In the genomic region with DNA sequence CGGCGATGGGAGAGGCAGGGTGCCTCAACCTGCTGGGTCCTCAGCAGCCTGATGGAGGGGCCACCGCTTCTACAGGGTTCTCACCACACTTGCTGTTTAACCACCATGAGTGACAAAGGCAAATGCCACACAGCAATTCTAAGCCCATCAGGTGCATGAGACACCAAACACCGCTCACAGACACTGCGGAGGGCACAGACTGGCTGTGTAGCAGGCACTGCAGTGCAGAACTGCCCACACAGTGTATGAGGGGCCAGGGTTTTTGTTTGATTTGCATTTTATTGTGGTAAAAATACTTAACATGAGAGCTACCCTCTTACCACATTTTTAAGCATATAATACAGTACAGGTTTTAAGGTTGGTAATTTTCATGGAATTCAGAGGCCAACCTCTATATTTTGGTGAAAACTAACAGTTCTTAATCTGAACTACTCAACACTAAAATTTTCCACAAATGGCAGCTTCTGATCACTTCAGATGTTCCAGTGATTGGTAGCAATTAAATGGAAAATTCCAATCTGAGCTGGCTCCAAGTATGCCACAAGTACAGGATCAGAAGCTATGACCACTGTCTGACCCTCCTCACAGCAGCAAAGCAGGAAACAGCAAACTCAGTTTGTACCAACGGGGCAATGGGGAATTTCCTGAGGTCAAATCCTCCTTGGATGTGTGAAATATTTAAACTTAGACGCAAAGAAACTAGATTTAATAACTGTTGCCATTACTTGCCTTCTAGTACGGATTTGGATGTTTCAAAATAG, we compare ENCODE assay signal across 13 cellular contexts.
DNase-seq lines count a peak whose midpoint lies in the region; ATAC-seq and TF ChIP-seq lines count a peak whose summit lies in the region.
"Had no signal": no experiment of that assay in that cellular context is flagged by ENCODE, and none has a peak within 500 bp of the region (broad histone marks: within the 10 kb centered on the region; RNA-seq: fewer than 3 reads in every experiment).

No MANE protein-coding gene starts in this region.

- no peaks in the 10 kb centered on the region for H3K9me3 Mint-ChIP-seq in activated CD4-positive, alpha-beta T cell treated with anti-CD3 and anti-CD28 coated beads for 36 hours (ENCODE audit: low read depth)
- no peaks in the 10 kb centered on the region for H3K9me3 Mint-ChIP-seq in activated CD4-positive, alpha-beta T cell treated with anti-CD3 and anti-CD28 coated beads, Interleukin-2, amount 10 ng/mL, durations not matched to agents 24 days and 14 days
- H3K9me3 Mint-ChIP-seq in activated naive CD8-positive, alpha-beta T cell treated with anti-CD3 and anti-CD28 coated beads for 36 hours, result no peaks in the 10 kb centered on the region
- no peaks in the 10 kb centered on the region for H3K9me3 Mint-ChIP-seq in WTC11

- H3K36me3 Mint-ChIP-seq in activated CD4-positive, alpha-beta T cell treated with anti-CD3 and anti-CD28 coated beads for 36 hours (ENCODE audit: low read depth), result peaks cover 9% of the 10 kb centered on the region
- peaks cover 6% of the 10 kb centered on the region for H3K36me3 Mint-ChIP-seq in activated CD4-positive, alpha-beta T cell treated with anti-CD3 and anti-CD28 coated beads, Interleukin-2, amount 10 ng/mL, durations not matched to agents 24 days and 14 days (ENCODE audit: low read depth)
- peaks cover 8% of the 10 kb centered on the region for H3K36me3 Mint-ChIP-seq in activated naive CD8-positive, alpha-beta T cell treated with anti-CD3 and anti-CD28 coated beads for 36 hours
- H3K36me3 Mint-ChIP-seq in WTC11, result no peaks in the 10 kb centered on the region

- no peak for TF ChIP-seq CTCF in WTC11 (IDR thresholded peaks at IDR 0.05)

- H3K4me1 Mint-ChIP-seq in activated CD4-positive, alpha-beta T cell treated with anti-CD3 and anti-CD28 coated beads for 36 hours, result peaks cover 7% of the 10 kb centered on the region
- no peaks in the 10 kb centered on the region for H3K4me1 Mint-ChIP-seq in activated CD4-positive, alpha-beta T cell treated with anti-CD3 and anti-CD28 coated beads, Interleukin-2, amount 10 ng/mL, durations not matched to agents 24 days and 14 days
- peaks cover 12% of the 10 kb centered on the region for H3K4me1 Mint-ChIP-seq in activated naive CD8-positive, alpha-beta T cell treated with anti-CD3 and anti-CD28 coated beads for 36 hours
- peaks cover 17% of the 10 kb centered on the region for H3K4me1 Mint-ChIP-seq in WTC11

- no peaks in the 10 kb centered on the region for H3K27me3 Mint-ChIP-seq in activated CD4-positive, alpha-beta T cell treated with anti-CD3 and anti-CD28 coated beads for 36 hours
- no peaks in the 10 kb centered on the region for H3K27me3 Mint-ChIP-seq in activated CD4-positive, alpha-beta T cell treated with anti-CD3 and anti-CD28 coated beads, Interleukin-2, amount 10 ng/mL, durations not matched to agents 24 days and 14 days
- no peaks in the 10 kb centered on the region for H3K27me3 Mint-ChIP-seq in activated naive CD8-positive, alpha-beta T cell treated with anti-CD3 and anti-CD28 coated beads for 36 hours
- H3K27me3 Mint-ChIP-seq in WTC11 (ENCODE audit: low read depth), result no peaks in the 10 kb centered on the region

- CTCF ChIA-PET in activated CD4-positive, alpha-beta T cell treated with anti-CD3 and anti-CD28 coated beads for 36 hours (lab: Charles Lee), result interaction anchor here (0.6 kb wide), 1 partner anchor 42 kb away, joined by 3 read pairs; no protein-coding TSS in a partner anchor
- CTCF ChIA-PET in WTC11 (lab: Charles Lee), result interaction anchor here (1.0 kb wide), 1 partner anchor 22 kb away, joined by 3 read pairs; no protein-coding TSS in a partner anchor

- no peak overlapping the region for H3K4me3 Mint-ChIP-seq in activated CD4-positive, alpha-beta T cell treated with anti-CD3 and anti-CD28 coated beads for 36 hours
- no peak overlapping the region for H3K4me3 Mint-ChIP-seq in activated CD4-positive, alpha-beta T cell treated with anti-CD3 and anti-CD28 coated beads, Interleukin-2, amount 10 ng/mL, durations not matched to agents 24 days and 14 days
- no peak overlapping the region for H3K4me3 Mint-ChIP-seq in activated naive CD8-positive, alpha-beta T cell treated with anti-CD3 and anti-CD28 coated beads for 36 hours
- H3K4me3 Mint-ChIP-seq in WTC11, result no peak overlapping the region

- H3K27ac Mint-ChIP-seq in activated CD4-positive, alpha-beta T cell treated with anti-CD3 and anti-CD28 coated beads for 36 hours, result no peak overlapping the region
- no peak overlapping the region for H3K27ac Mint-ChIP-seq in activated CD4-positive, alpha-beta T cell treated with anti-CD3 and anti-CD28 coated beads, Interleukin-2, amount 10 ng/mL, durations not matched to agents 24 days and 14 days
- H3K27ac Mint-ChIP-seq in activated naive CD8-positive, alpha-beta T cell treated with anti-CD3 and anti-CD28 coated beads for 36 hours, result peak overlapping the region; percentile 57
- H3K27ac Mint-ChIP-seq in WTC11, result no peak overlapping the region

- peak; percentile 11 for DNase-seq in activated CD4-positive, alpha-beta T cell treated with anti-CD3 and anti-CD28 coated beads for 36 hours
- DNase-seq in activated CD4-positive, alpha-beta T cell treated with anti-CD3 and anti-CD28 coated beads, Interleukin-2, amount 10 ng/mL, durations not matched to agents 24 days and 14 days, result no peak
- peak; percentile 24 for DNase-seq in activated naive CD8-positive, alpha-beta T cell treated with anti-CD3 and anti-CD28 coated beads for 36 hours
- DNase-seq in stimulated activated naive CD8-positive, alpha-beta T cell treated with anti-CD3 and anti-CD28 coated beads, Interleukin-15, Interleukin-2, amounts not matched to agents 100 U/mL and 50 U/mL, for 24 hours, result peak; percentile 31
- DNase-seq in cerebellum (ENCODE audit: low spot score), result no peak
- DNase-seq in WTC11 (ENCODE audit: low spot score), result no peak
- no peak for DNase-seq in head of caudate nucleus
- DNase-seq: MV-4-11, NCI-H1417 treated with DMSO at 0.1 percent for 48 hours, NCI-H2029 treated with DMSO at 0.1 percent for 48 hours, NCI-H510A treated with DMSO at 0.1 percent for 48 hours, RPMI8226 had no signal

- intact Hi-C loops in activated CD4-positive, alpha-beta T cell treated with anti-CD3 and anti-CD28 coated beads for 36 hours (cut with DNase I, micrococcal nuclease), result no loop called here
- intact Hi-C loops in activated CD4-positive, alpha-beta T cell treated with anti-CD3 and anti-CD28 coated beads, Interleukin-2, amount 10 ng/mL, durations not matched to agents 24 days and 14 days (cut with micrococcal nuclease), result no loop called here
- intact Hi-C loops in head of caudate nucleus (cut with DNase I), result no loop called here

- peak; percentile 26 for ATAC-seq in activated CD4-positive, alpha-beta T cell treated with anti-CD3 and anti-CD28 coated beads for 36 hours
- peak; percentile 15 for ATAC-seq in esophagus mucosa
- peak; percentile 94 for ATAC-seq in stimulated activated naive CD8-positive, alpha-beta T cell treated with anti-CD3 and anti-CD28 coated beads, Interleukin-15, Interleukin-2, amounts not matched to agents 100 U/mL and 50 U/mL, for 24 hours
- ATAC-seq in WTC11, result no peak

- POLR2A ChIA-PET in activated CD4-positive, alpha-beta T cell treated with anti-CD3 and anti-CD28 coated beads for 36 hours (lab: Charles Lee), result no interaction called here
- POLR2A ChIA-PET in WTC11 (lab: Charles Lee), result no interaction called here

TF ChIP-seq in WTC11, 78 proteins besides CTCF, POLR2A, EP300 and RAD21:
- TF ChIP-seq, protein P1, sequence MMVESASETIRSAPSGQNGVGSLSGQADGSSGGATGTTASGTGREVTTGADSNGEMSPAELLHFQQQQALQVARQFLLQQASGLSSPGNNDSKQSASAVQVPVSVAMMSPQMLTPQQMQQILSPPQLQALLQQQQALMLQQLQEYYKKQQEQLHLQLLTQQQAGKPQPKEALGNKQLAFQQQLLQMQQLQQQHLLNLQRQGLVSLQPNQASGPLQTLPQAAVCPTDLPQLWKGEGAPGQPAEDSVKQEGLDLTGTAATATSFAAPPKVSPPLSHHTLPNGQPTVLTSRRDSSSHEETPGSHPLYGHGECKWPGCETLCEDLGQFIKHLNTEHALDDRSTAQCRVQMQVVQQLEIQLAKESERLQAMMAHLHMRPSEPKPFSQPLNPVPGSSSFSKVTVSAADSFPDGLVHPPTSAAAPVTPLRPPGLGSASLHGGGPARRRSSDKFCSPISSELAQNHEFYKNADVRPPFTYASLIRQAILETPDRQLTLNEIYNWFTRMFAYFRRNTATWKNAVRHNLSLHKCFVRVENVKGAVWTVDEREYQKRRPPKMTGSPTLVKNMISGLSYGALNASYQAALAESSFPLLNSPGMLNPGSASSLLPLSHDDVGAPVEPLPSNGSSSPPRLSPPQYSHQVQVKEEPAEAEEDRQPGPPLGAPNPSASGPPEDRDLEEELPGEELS (CRISPR knock-in tag; IDR thresholded peaks at IDR 0.05), result no peak
- TF ChIP-seq SMAD4 (CRISPR knock-in tag; IDR thresholded peaks at IDR 0.05) (no peak), SP1 (CRISPR knock-in tag; conservative IDR thresholded peaks at IDR 0.05) (no peak), RELA (CRISPR knock-in tag; IDR thresholded peaks at IDR 0.05; ENCODE audit: borderline replicate concordance) (no peak), ZNF423 (CRISPR knock-in tag; IDR thresholded peaks at IDR 0.05) (no peak), NR1H2 (CRISPR knock-in tag; IDR thresholded peaks at IDR 0.05) (no peak), ZBTB21 (CRISPR knock-in tag; IDR thresholded peaks at IDR 0.05; ENCODE audit: borderline replicate concordance) (no peak), ZNF121 (CRISPR knock-in tag; IDR thresholded peaks at IDR 0.05) (no peak)
- TF ChIP-seq, protein P2, sequence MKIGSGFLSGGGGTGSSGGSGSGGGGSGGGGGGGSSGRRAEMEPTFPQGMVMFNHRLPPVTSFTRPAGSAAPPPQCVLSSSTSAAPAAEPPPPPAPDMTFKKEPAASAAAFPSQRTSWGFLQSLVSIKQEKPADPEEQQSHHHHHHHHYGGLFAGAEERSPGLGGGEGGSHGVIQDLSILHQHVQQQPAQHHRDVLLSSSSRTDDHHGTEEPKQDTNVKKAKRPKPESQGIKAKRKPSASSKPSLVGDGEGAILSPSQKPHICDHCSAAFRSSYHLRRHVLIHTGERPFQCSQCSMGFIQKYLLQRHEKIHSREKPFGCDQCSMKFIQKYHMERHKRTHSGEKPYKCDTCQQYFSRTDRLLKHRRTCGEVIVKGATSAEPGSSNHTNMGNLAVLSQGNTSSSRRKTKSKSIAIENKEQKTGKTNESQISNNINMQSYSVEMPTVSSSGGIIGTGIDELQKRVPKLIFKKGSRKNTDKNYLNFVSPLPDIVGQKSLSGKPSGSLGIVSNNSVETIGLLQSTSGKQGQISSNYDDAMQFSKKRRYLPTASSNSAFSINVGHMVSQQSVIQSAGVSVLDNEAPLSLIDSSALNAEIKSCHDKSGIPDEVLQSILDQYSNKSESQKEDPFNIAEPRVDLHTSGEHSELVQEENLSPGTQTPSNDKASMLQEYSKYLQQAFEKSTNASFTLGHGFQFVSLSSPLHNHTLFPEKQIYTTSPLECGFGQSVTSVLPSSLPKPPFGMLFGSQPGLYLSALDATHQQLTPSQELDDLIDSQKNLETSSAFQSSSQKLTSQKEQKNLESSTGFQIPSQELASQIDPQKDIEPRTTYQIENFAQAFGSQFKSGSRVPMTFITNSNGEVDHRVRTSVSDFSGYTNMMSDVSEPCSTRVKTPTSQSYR (CRISPR knock-in tag; IDR thresholded peaks at IDR 0.05), result no peak

Comparison
In these comparisons a context has a peak if more than half of its experiments do, and no peak if none do; other contexts are left out.
1. DNase-seq: peak in activated CD4-positive, alpha-beta T cell treated with anti-CD3 and anti-CD28 coated beads for 36 hours (single experiment), activated naive CD8-positive, alpha-beta T cell treated with anti-CD3 and anti-CD28 coated beads for 36 hours (single experiment) and stimulated activated naive CD8-positive, alpha-beta T cell treated with anti-CD3 and anti-CD28 coated beads, Interleukin-15, Interleukin-2, amounts not matched to agents 100 U/mL and 50 U/mL, for 24 hours (single experiment); none in activated CD4-positive, alpha-beta T cell treated with anti-CD3 and anti-CD28 coated beads, Interleukin-2, amount 10 ng/mL, durations not matched to agents 24 days and 14 days (single experiment), cerebellum (single experiment), WTC11 (single experiment) and head of caudate nucleus (0 of 42).